Comparison of ENCODE assay signal across 15 cellular contexts in genomic region chr12:27083861-27084271, GRCh38. TPM values are rescaled to one million over a fixed set of nuclear protein-coding genes. Genes with fewer than 3 reads are reported as not detected.
DNase-seq lines count a peak whose midpoint lies in the region; ATAC-seq and TF ChIP-seq lines count a peak whose summit lies in the region.
"Had no signal": no experiment of that assay in that cellular context is flagged by ENCODE, and none has a peak within 500 bp of the region (broad histone marks: within the 10 kb centered on the region; RNA-seq: fewer than 3 reads in every experiment).

No MANE protein-coding gene starts in this region.

- TF ChIP-seq CTCF in fibroblast of the aortic adventitia (IDR thresholded peaks at IDR 0.05; ENCODE audit: insufficient read depth, low read length) = no peak

- no peak overlapping the region for H3K4me3 Mint-ChIP-seq in activated CD4-positive, alpha-beta T cell treated with anti-CD3 and anti-CD28 coated beads, Interleukin-2, amount 10 ng/mL, durations not matched to agents 7 days and 5 days
- no peak overlapping the region for H3K4me3 Mint-ChIP-seq in activated T-cell treated with anti-CD3 and anti-CD28 coated beads, Interleukin-2, amount 50 U/mL, for 24 hours
- H3K4me3 Mint-ChIP-seq: activated naive CD4-positive, alpha-beta T cell treated with anti-CD3 and anti-CD28 coated beads, Interleukin-2, amount 10 ng/mL, durations not matched to agents 7 days and 5 days; IgD-negative memory B cell had no signal

- no peaks in the 10 kb centered on the region for H3K4me1 Mint-ChIP-seq in activated CD4-positive, alpha-beta T cell treated with anti-CD3 and anti-CD28 coated beads, Interleukin-2, amount 10 ng/mL, durations not matched to agents 7 days and 5 days
- no peaks in the 10 kb centered on the region for H3K4me1 Mint-ChIP-seq in activated T-cell treated with anti-CD3 and anti-CD28 coated beads, Interleukin-2, amount 50 U/mL, for 24 hours (ENCODE audit: low read depth)
- H3K4me1 Mint-ChIP-seq: activated naive CD4-positive, alpha-beta T cell treated with anti-CD3 and anti-CD28 coated beads, Interleukin-2, amount 10 ng/mL, durations not matched to agents 7 days and 5 days; IgD-negative memory B cell had no signal

- peak; percentile 63 for ATAC-seq in SK-N-SH treated with all-trans-retinoic acid at 6 μM for 48 hours
- ATAC-seq: Right ventricle myocardium inferior had no signal

- H3K27ac Mint-ChIP-seq in activated CD4-positive, alpha-beta T cell treated with anti-CD3 and anti-CD28 coated beads, Interleukin-2, amount 10 ng/mL, durations not matched to agents 7 days and 5 days = no peak overlapping the region
- H3K27ac Mint-ChIP-seq in activated T-cell treated with anti-CD3 and anti-CD28 coated beads, Interleukin-2, amount 50 U/mL, for 24 hours = no peak overlapping the region
- H3K27ac Mint-ChIP-seq: activated naive CD4-positive, alpha-beta T cell treated with anti-CD3 and anti-CD28 coated beads, Interleukin-2, amount 10 ng/mL, durations not matched to agents 7 days and 5 days; IgD-negative memory B cell had no signal

- no peaks in the 10 kb centered on the region for H3K9me3 Mint-ChIP-seq in activated CD4-positive, alpha-beta T cell treated with anti-CD3 and anti-CD28 coated beads, Interleukin-2, amount 10 ng/mL, durations not matched to agents 7 days and 5 days
- no peaks in the 10 kb centered on the region for H3K9me3 Mint-ChIP-seq in activated T-cell treated with anti-CD3 and anti-CD28 coated beads, Interleukin-2, amount 50 U/mL, for 24 hours

- CTCF ChIA-PET in activated CD4-positive, alpha-beta T cell treated with anti-CD3 and anti-CD28 coated beads, Interleukin-2, amount 10 ng/mL, durations not matched to agents 7 days and 5 days (lab: Charles Lee) = interaction anchor here (1.1 kb wide), 1 partner anchor 134 kb away, joined by 3 read pairs; no protein-coding TSS in a partner anchor

- no peaks in the 10 kb centered on the region for H3K36me3 Mint-ChIP-seq in activated CD4-positive, alpha-beta T cell treated with anti-CD3 and anti-CD28 coated beads, Interleukin-2, amount 10 ng/mL, durations not matched to agents 7 days and 5 days (ENCODE audit: low read depth)
- no peaks in the 10 kb centered on the region for H3K36me3 Mint-ChIP-seq in activated T-cell treated with anti-CD3 and anti-CD28 coated beads, Interleukin-2, amount 50 U/mL, for 24 hours (ENCODE audit: low read depth)
- H3K36me3 Mint-ChIP-seq: activated naive CD4-positive, alpha-beta T cell treated with anti-CD3 and anti-CD28 coated beads, Interleukin-2, amount 10 ng/mL, durations not matched to agents 7 days and 5 days had no signal

- POLR2A ChIA-PET in activated CD4-positive, alpha-beta T cell treated with anti-CD3 and anti-CD28 coated beads, Interleukin-2, amount 10 ng/mL, durations not matched to agents 7 days and 5 days (lab: Charles Lee) = no interaction called here

- H3K27me3 Mint-ChIP-seq in activated CD4-positive, alpha-beta T cell treated with anti-CD3 and anti-CD28 coated beads, Interleukin-2, amount 10 ng/mL, durations not matched to agents 7 days and 5 days = no peaks in the 10 kb centered on the region
- no peaks in the 10 kb centered on the region for H3K27me3 Mint-ChIP-seq in activated T-cell treated with anti-CD3 and anti-CD28 coated beads, Interleukin-2, amount 50 U/mL, for 24 hours
- H3K27me3 Mint-ChIP-seq: activated naive CD4-positive, alpha-beta T cell treated with anti-CD3 and anti-CD28 coated beads, Interleukin-2, amount 10 ng/mL, durations not matched to agents 7 days and 5 days; IgD-negative memory B cell had no signal

- peak; percentile 10 for DNase-seq in ELF-1 (ENCODE audit: low read depth, low spot score)
- peak; percentile 74 for DNase-seq in fibroblast of the aortic adventitia (ENCODE audit: low read depth)
- peak in 8 of 10 donors; percentile 17 to 91 (median 60) for DNase-seq in posterior cingulate gyrus
- DNase-seq in NCI-H2196 (lab: John Stamatoyannopoulos, UW; ENCODE audit: unreplicated experiment) = no peak
- no peak for DNase-seq in GDM1 (lab: John Stamatoyannopoulos, UW)
- no peak for DNase-seq in activated CD4-positive, alpha-beta T cell treated with anti-CD3 and anti-CD28 coated beads, Interleukin-2, amount 10 ng/mL, durations not matched to agents 7 days and 5 days
- no peak for DNase-seq in activated T-cell treated with anti-CD3 and anti-CD28 coated beads, Interleukin-2, amount 50 U/mL, for 24 hours
- DNase-seq: activated CD4-positive, alpha-beta T cell treated with anti-CD3 and anti-CD28 coated beads, Interleukin-2, amount 50 U/mL, for 1 hour; activated naive CD4-positive, alpha-beta T cell treated with anti-CD3 and anti-CD28 coated beads, Interleukin-2, amount 10 ng/mL, durations not matched to agents 7 days and 5 days; left cardiac atrium had no signal

- peak overlapping the region; percentile 18 for H3K4me3 ChIP-seq in fibroblast of the aortic adventitia (ENCODE audit: low read depth, low read length)
- H3K4me3 ChIP-seq: prostate gland had no signal

- intact Hi-C loops in posterior cingulate gyrus (cut with DNase I) = no loop called here

TF ChIP-seq in SK-N-SH treated with all-trans-retinoic acid at 6 μM for 48 hours, 23 proteins besides CTCF, POLR2A, EP300 and RAD21:
- TF ChIP-seq ZNF565 (CRISPR knock-in tag; conservative IDR thresholded peaks at IDR 0.05; ENCODE audit: low read depth) (no peak), ZNF70 (CRISPR knock-in tag; IDR thresholded peaks at IDR 0.05) (no peak), CREB5 (CRISPR knock-in tag; IDR thresholded peaks at IDR 0.05; ENCODE audit: low read depth) (no peak), BACH2 (CRISPR knock-in tag; IDR thresholded peaks at IDR 0.05; ENCODE audit: borderline replicate concordance) (no peak), SNAI2 (CRISPR knock-in tag; IDR thresholded peaks at IDR 0.05) (no peak), ZFP3 (CRISPR knock-in tag; IDR thresholded peaks at IDR 0.05) (no peak), OSR1 (CRISPR knock-in tag; IDR thresholded peaks at IDR 0.05) (no peak), ESRRG (CRISPR knock-in tag; IDR thresholded peaks at IDR 0.05) (no peak), TOX (CRISPR knock-in tag; IDR thresholded peaks at IDR 0.05; ENCODE audit: borderline replicate concordance) (no peak)

RNA-seq across cellular contexts. Expression of gene C12orf71, which starts 1.5 kb away (rescaled TPM):
- not detected in 2 replicates for total RNA-seq in fibroblast of the aortic adventitia (ENCODE audit: low replicate concordance)
- not detected for total RNA-seq in activated CD4-positive, alpha-beta T cell treated with anti-CD3 and anti-CD28 coated beads, Interleukin-2, amount 10 ng/mL, durations not matched to agents 7 days and 5 days
- total RNA-seq: Caco-2, left cardiac atrium, prostate gland, Right ventricle myocardium inferior had no signal

Comparison
In these comparisons a context has a peak if more than half of its experiments do, and no peak if none do; other contexts are left out.
1. DNase-seq: peak in ELF-1 (single experiment), fibroblast of the aortic adventitia (single experiment) and posterior cingulate gyrus (8 of 10); none in NCI-H2196 (single experiment), GDM1 (single experiment), activated CD4-positive, alpha-beta T cell treated with anti-CD3 and anti-CD28 coated beads, Interleukin-2, amount 10 ng/mL, durations not matched to agents 7 days and 5 days (single experiment) and activated T-cell treated with anti-CD3 and anti-CD28 coated beads, Interleukin-2, amount 50 U/mL, for 24 hours (single experiment).